In genomic region chr3:98766924-98767323, GRCh38 we compare ENCODE assay signal across 25 cellular contexts. TPM values are rescaled to one million over a fixed set of nuclear protein-coding genes. Genes with fewer than 3 reads are reported as not detected.
"Had no signal": no experiment of that assay in that cellular context is flagged by ENCODE, and none has a peak within 500 bp of the region (broad histone marks: within the 10 kb centered on the region; RNA-seq: fewer than 3 reads in every experiment).

No MANE protein-coding gene starts in this region.

- H3K27me3 ChIP-seq: esophagus muscularis mucosa, neural progenitor cell, thyroid gland had no signal

- H3K9me3 Mint-ChIP-seq: activated naive CD4-positive, alpha-beta T cell treated with anti-CD3 and anti-CD28 coated beads, Interleukin-2, amount 50 U/mL, for 72 hours; activated T-cell treated with anti-CD3 and anti-CD28 coated beads, Interleukin-2, amount 50 U/mL, for 24 hours; activated T-helper 17 cell treated with anti-CD3 and anti-CD28 coated beads, Interleukin-2, amount 50 U/mL, for 72 hours; brain; central memory CD8-positive, alpha-beta T cell; neural progenitor cell had no signal

- H3K4me3 Mint-ChIP-seq: activated T-cell treated with anti-CD3 and anti-CD28 coated beads, Interleukin-2, amount 50 U/mL, for 24 hours; activated T-helper 17 cell treated with anti-CD3 and anti-CD28 coated beads, Interleukin-2, amount 50 U/mL, for 72 hours; central memory CD8-positive, alpha-beta T cell; naive thymus-derived CD4-positive, alpha-beta T cell; neural progenitor cell had no signal

- H3K4me1 Mint-ChIP-seq: activated T-helper 17 cell treated with anti-CD3 and anti-CD28 coated beads, Interleukin-2, amount 50 U/mL, for 72 hours; central memory CD8-positive, alpha-beta T cell had no signal

- DNase-seq: activated CD4-positive, alpha-beta T cell treated with anti-CD3 and anti-CD28 coated beads for 1 hour; activated CD8-positive, alpha-beta memory T cell treated with anti-CD3 and anti-CD28 coated beads for 24 hours; activated CD8-positive, alpha-beta memory T cell treated with anti-CD3 and anti-CD28 coated beads, Interleukin-2, amount 50 U/mL, for 4 hours; activated T-cell treated with anti-CD3 and anti-CD28 coated beads, Interleukin-2, amount 50 U/mL, for 24 hours; aorta; effector memory CD4-positive, alpha-beta T cell; lower lobe of right lung; mesendoderm; mucosa of descending colon; naive thymus-derived CD4-positive, alpha-beta T cell; posterior cingulate gyrus; retina; stimulated activated CD4-positive, alpha-beta T cell treated with anti-CD3 and anti-CD28 coated beads, Interleukin-12 subunit alpha, Interleukin-12 subunit beta, amount 100 ng/mL, for 4 hours; stimulated activated CD4-positive, alpha-beta T cell treated with anti-CD3 and anti-CD28 coated beads, Interleukin-4, amount 100 ng/mL, for 4 hours; stimulated activated naive CD8-positive, alpha-beta T cell treated with anti-CD3 and anti-CD28 coated beads, Interleukin-15, Interleukin-2, amounts not matched to agents 100 U/mL and 50 U/mL, for 24 hours; T-helper 1 cell; thyroid gland had no signal

- H3K27ac Mint-ChIP-seq: activated naive CD4-positive, alpha-beta T cell treated with anti-CD3 and anti-CD28 coated beads, Interleukin-2, amount 50 U/mL, for 72 hours; activated T-cell treated with anti-CD3 and anti-CD28 coated beads, Interleukin-2, amount 50 U/mL, for 24 hours; activated T-helper 17 cell treated with anti-CD3 and anti-CD28 coated beads, Interleukin-2, amount 50 U/mL, for 72 hours; naive thymus-derived CD4-positive, alpha-beta T cell; neural progenitor cell had no signal

- H3K4me2 ChIP-seq: neural progenitor cell had no signal

- H3K27ac ChIP-seq: esophagus muscularis mucosa, lower lobe of right lung, neural progenitor cell had no signal

- H3K9me3 ChIP-seq: esophagus muscularis mucosa, lower lobe of right lung, mucosa of descending colon, thyroid gland had no signal

- H3K4me3 ChIP-seq: esophagus muscularis mucosa, lower lobe of right lung, mucosa of descending colon, neural progenitor cell, thyroid gland had no signal

- ATAC-seq: activated naive CD4-positive, alpha-beta T cell treated with anti-CD3 and anti-CD28 coated beads, Interleukin-2, amount 50 U/mL, for 72 hours; activated T-helper 17 cell treated with anti-CD3 and anti-CD28 coated beads, Interleukin-2, amount 50 U/mL, for 72 hours; lower lobe of right lung; mucosa of descending colon; naive thymus-derived CD4-positive, alpha-beta T cell; stimulated activated naive CD8-positive, alpha-beta T cell treated with anti-CD3 and anti-CD28 coated beads, Interleukin-15, Interleukin-2, amounts not matched to agents 100 U/mL and 50 U/mL, for 24 hours had no signal

- H3K9ac ChIP-seq: neural progenitor cell had no signal

- H3K36me3 ChIP-seq: esophagus muscularis mucosa, lower lobe of right lung, neural progenitor cell, thyroid gland had no signal

- H2AFZ ChIP-seq: neural progenitor cell had no signal

- H3K36me3 Mint-ChIP-seq: activated naive CD4-positive, alpha-beta T cell treated with anti-CD3 and anti-CD28 coated beads, Interleukin-2, amount 50 U/mL, for 72 hours; brain; naive thymus-derived CD4-positive, alpha-beta T cell; neural progenitor cell had no signal

- FAIRE-seq: colon, frontal cortex had no signal

- H3K27me3 Mint-ChIP-seq: brain had no signal

RNA-seq across cellular contexts. Expression of gene ST3GAL6, which starts 3.8 kb away (rescaled TPM):
- total RNA-seq: activated T-helper 17 cell treated with anti-CD3 and anti-CD28 coated beads, Interleukin-2, amount 50 U/mL, for 72 hours had no signal
